10 cellular contexts compared by ENCODE assay signal in the genomic region with DNA sequence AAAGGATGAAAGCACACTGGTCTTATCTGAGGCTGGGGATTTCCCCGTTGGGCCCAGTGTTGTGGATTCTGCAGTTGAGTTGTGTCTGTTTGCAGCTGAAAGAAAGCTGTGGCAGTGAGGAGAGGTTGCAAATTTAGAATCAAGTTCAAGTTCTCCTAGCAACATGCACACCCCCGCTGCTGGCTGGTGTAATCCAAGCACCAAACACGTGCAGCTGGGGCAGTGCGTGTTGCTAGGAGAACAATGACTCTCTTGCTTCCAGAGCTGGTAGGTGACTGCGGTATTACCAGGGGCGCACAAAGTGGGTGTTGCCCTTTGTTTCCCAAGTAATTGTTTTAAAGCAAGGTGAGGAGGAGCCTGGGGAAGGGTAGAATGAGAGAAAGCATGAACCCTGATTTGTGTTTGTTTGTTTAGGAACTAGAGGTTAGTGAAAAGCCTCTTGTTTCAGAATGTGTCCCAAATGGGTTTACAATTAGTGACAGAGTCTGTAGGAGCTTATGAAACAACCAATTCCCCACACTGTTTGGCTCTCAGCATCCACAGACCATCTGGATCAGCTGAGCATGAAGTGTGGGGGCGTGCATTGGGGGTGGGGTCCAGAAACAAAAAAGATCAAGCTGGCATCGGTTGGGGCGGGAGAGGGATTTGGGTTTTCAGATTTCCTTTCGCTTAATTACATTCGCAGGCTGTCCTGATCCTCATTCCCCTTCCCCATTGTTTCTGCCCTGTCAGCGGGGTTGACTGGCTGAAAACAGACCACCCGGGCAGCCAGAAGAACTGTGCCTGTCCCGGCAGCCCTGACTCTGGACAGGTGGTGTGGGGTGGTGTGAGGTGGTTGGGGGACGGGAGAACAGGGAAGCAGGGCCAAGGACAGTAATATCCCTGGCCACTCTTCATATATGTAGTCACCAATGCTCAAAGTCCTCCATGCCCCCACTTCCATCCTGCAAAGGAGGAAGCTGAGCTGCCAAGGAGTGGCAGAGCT.
A peak's percentile ranks its signal among the peaks of the same experiment; 100 is the strongest.
DNase-seq lines count a peak whose midpoint lies in the region; ATAC-seq lines count a peak whose summit lies in the region.
"Had no signal": no experiment of that assay in that cellular context is flagged by ENCODE, and none has a peak within 500 bp of the region (broad histone marks: within the 10 kb centered on the region; RNA-seq: fewer than 3 reads in every experiment).

No MANE protein-coding gene starts in this region.

- ATAC-seq in GM21528 (IDR thresholded peaks at IDR 0.05; ENCODE audit: low FRiP score, unreplicated experiment) (no peak), HG03378 (IDR thresholded peaks at IDR 0.05; ENCODE audit: unreplicated experiment) (no peak)

- DNase-seq in SHP77 (lab: John Stamatoyannopoulos, UW): peak; percentile 28 to 46
- no peak for DNase-seq in SHP77 treated with DMSO at 0.1 percent for 48 hours (lab: John Stamatoyannopoulos, UW)
- peak; percentile 94 for DNase-seq in NCI-H748 (lab: John Stamatoyannopoulos, UW; ENCODE audit: unreplicated experiment)
- peak; percentile 74 for DNase-seq in iPS-NIHi11 (ENCODE audit: low spot score)
- peak; percentile 16 for DNase-seq in stimulated activated CD8-positive, alpha-beta memory T cell treated with anti-CD3 and anti-CD28 coated beads, Interleukin-4, amount 100 ng/mL, for 24 hours (ENCODE audit: low read depth)
- DNase-seq: natural killer cell had no signal

- peak overlapping the region; percentile 77 for H3K27ac ChIP-seq in angular gyrus (ENCODE audit: low read depth, low read length)
- H3K27ac ChIP-seq: SJSA1 had no signal
